ENCODE assay signal across 9 cellular contexts in the genomic region with DNA sequence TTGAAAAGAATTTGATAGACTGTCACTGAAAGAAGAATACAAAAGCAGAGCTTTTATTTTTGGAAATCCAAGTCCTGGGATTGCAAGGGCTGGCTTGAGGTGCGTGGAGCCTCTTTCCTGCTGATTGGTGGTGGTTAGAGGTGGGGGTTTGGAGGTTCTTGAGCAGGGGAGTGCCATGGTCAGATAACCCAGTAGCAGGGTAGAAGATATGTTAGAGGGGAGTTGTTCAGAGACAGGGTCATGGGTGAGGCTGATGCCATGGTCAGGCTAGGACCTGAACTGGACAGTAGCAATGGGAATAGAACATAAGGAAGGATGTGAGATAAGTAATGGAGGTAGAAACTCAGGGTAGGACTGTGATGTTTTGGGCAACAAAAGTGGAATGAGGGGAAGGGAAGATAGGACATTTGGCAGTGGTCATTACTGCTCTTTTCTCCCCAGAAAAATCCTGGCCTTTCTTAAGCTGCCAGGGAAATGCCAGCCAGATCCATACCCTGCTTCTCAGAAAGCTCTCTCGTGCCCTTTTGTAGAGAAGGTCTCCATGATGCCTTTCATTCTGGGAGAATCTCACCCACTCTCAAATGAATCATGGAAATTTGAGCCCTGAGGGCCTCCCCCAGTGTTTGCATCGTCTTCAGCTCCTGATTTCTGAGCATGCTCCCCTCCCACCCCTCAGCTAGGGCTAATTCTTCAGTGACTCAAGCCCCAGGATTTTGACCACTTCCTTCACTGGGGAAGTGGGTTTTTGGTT. TPM values are rescaled to one million over a fixed set of nuclear protein-coding genes. Genes with fewer than 3 reads are reported as not detected.
DNase-seq lines count a peak whose midpoint lies in the region; ATAC-seq, FAIRE-seq and TF ChIP-seq lines count a peak whose summit lies in the region.
"Had no signal": no experiment of that assay in that cellular context is flagged by ENCODE, and none has a peak within 500 bp of the region (broad histone marks: within the 10 kb centered on the region; RNA-seq: fewer than 3 reads in every experiment).

No MANE protein-coding gene starts in this region.

- H3K4me3 ChIP-seq in choroid plexus epithelial cell (ENCODE audit: low read depth, low read length), result no peak overlapping the region

- peak; percentile 72 for FAIRE-seq in RCC 7860 (lab: Jason Lieb, UNC)
- FAIRE-seq: islet of Langerhans had no signal

- TF ChIP-seq CTCF in choroid plexus epithelial cell (conservative IDR thresholded peaks at IDR 0.05; ENCODE audit: low read depth, low read length) (no peak), omental fat pad (IDR thresholded peaks at IDR 0.05) (no peak)

- DNase-seq in Daoy (ENCODE audit: low read depth), result peak; percentile 98
- peak; percentile 87 for DNase-seq in RCC 7860 (ENCODE audit: low spot score)
- peak; percentile 97 for DNase-seq in choroid plexus epithelial cell (ENCODE audit: low read depth)
- no peak for DNase-seq in omental fat pad (ENCODE audit: low spot score)
- no peak for DNase-seq in anterior cingulate cortex (lab: John Stamatoyannopoulos, UW)
- DNase-seq in SIG-M5 treated with dmso at 0.1 percent for 504 hours (lab: John Stamatoyannopoulos, UW; ENCODE audit: unreplicated experiment), result no peak
- no peak for DNase-seq in pons (ENCODE audit: low spot score)

- peak; percentile 35 for ATAC-seq in omental fat pad (ENCODE audit: low FRiP score)
- no peak for ATAC-seq in HG03571 (IDR thresholded peaks at IDR 0.05; ENCODE audit: unreplicated experiment)

RNA-seq across cellular contexts. Expression of gene EMP1, which starts 9.5 kb away (rescaled TPM):
- 116 and 250 TPM in 2 replicates for total RNA-seq in Daoy (2014; rRNA removed; shearing (Covaris generic))
- 1,000 to 10,000 TPM in 2 of 4 donors, 100 to 1,000 TPM in 2; 687 to 4,689 (median 1,133) TPM for total RNA-seq in omental fat pad

Comparison
In these comparisons a context has a peak if more than half of its experiments do, and no peak if none do; other contexts are left out.
1. DNase-seq: peak in Daoy (single experiment), RCC 7860 (single experiment) and choroid plexus epithelial cell (single experiment); none in omental fat pad (single experiment), anterior cingulate cortex (0 of 58), SIG-M5 treated with dmso at 0.1 percent for 504 hours (single experiment) and pons (single experiment).